In the genomic region with DNA sequence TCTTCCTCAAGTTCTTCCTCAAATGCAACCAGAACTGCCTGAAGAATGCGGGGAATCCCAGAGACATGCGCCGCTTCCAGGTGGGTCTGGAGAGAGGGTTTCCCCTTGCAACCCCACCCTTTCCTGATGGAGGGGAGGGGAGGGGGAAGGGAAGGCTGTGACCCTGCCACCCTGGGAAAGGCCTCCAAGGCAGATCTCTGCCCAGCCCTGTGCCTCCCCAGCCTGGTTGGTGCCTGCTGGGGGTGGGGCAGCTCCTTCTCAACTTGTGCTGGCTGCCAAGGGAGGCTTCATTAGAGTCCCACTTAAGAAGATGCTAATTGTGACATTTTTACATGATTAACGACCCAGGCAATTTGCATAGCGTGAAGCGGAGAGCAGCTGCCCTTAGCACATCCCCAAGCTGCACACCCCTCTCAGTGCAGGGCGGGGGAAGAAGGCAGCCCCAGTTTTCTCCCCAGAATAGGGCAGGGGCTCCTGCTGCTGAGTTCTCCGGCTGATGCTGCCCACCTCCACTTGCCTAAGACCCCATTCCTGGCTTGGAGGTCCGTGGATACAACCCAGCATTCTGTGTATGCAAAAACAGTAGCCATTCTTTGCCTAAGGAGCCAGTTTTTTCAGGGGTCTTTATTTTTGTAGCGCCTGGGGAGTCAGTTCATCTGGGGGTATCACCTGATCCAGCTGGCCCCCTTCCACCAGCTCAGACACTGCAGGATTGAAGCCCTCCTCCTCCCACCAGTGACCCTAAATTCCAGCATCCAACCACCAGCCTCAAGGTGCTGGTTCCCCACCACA, we compare ENCODE assay signal across 1 cellular context.
A peak's percentile ranks its signal among the peaks of the same experiment; 100 is the strongest.
TF ChIP-seq lines count a peak whose summit lies in the region.

No MANE protein-coding gene starts in this region.

TF ChIP-seq in H1, 55 proteins besides CTCF, POLR2A, EP300 and RAD21:
- TF ChIP-seq CTBP2 (IDR thresholded peaks at IDR 0.05; ENCODE audit: borderline replicate concordance, insufficient read depth, insufficient read length, low read length) (peak; percentile 76), CHD2 (IDR thresholded peaks at IDR 0.05; ENCODE audit: low read length) (0 out of 2 replicates have a peak, but pooled peaks have one; percentile 38), RBBP5 (IDR thresholded peaks at IDR 0.05; ENCODE audit: borderline replicate concordance, low read depth, low read length) (0 out of 2 replicates have a peak, but pooled peaks have one; percentile 41), KDM5A (IDR thresholded peaks at IDR 0.05; ENCODE audit: low read length) (no peak), TCF12 (IDR thresholded peaks at IDR 0.05; ENCODE audit: low read depth, low read length) (peak; percentile 67; the same call in 1 of the 2 replicates), POLR2AphosphoS5 (IDR thresholded peaks at IDR 0.05; ENCODE audit: low read depth, low read length) (0 out of 2 replicates have a peak, but pooled peaks have one; percentile 8), ASH2L (IDR thresholded peaks at IDR 0.05; ENCODE audit: low read length) (peak; percentile 19), TEAD4 (IDR thresholded peaks at IDR 0.05; ENCODE audit: low read depth, low read length) (peak; percentile 85)
- TF ChIP-seq, protein P1, sequence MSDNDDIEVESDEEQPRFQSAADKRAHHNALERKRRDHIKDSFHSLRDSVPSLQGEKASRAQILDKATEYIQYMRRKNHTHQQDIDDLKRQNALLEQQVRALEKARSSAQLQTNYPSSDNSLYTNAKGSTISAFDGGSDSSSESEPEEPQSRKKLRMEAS (IDR thresholded peaks at IDR 0.05): no peak; the same call in 1 of the 2 replicates
